1 cellular context compared by ENCODE assay signal in genomic region chr19:16142032-16142580, GRCh38.
TF ChIP-seq lines count a peak whose summit lies in the region.

No MANE protein-coding gene starts in this region.

TF ChIP-seq in HepG2, 621 proteins besides CTCF, POLR2A, EP300 and RAD21:
- TF ChIP-seq ZNF121 (CRISPR knock-in tag; IDR thresholded peaks at IDR 0.05) (peak; percentile 79; the same call in 1 of the 2 replicates), MXD1 (CRISPR knock-in tag; IDR thresholded peaks at IDR 0.05) (no peak)
